15 cellular contexts compared by ENCODE assay signal in the genomic region with DNA sequence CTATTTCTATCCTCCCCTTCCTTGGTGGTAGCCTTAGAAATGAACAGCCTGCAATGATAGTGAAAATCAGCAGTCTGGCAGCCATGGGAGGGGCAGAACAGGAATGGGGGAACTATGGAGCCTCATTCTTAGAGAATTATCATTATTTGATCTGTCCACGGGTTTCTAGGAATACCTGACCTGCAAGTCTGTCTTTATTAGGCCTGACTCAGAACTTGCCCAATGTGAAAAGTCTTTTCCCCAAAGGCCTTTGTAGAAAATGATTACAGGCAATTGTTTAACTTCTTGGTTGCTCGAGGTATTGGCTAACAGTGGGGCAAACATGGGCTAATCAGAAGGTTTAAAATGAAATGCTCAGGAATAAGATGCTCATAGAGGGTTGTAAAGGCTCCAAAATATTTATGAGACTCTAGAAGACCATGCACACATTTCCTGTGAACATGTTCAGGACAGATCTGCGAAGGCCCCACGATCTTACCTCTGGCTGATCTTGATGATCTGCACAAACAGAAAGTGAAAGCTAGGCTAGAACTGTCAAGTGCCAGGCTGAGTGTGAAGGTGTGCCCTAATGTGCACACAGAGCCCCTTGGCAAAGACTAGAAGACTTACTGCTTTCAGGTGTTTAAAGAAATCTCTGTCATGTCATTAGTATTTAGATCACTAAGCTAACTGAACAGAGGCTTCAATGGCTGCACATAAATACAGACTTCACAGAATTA. TPM values are rescaled to one million over a fixed set of nuclear protein-coding genes. Genes with fewer than 3 reads are reported as not detected.
DNase-seq lines count a peak whose midpoint lies in the region; ATAC-seq and TF ChIP-seq lines count a peak whose summit lies in the region.
"Had no signal": no experiment of that assay in that cellular context is flagged by ENCODE, and none has a peak within 500 bp of the region (broad histone marks: within the 10 kb centered on the region; RNA-seq: fewer than 3 reads in every experiment).

No MANE protein-coding gene starts in this region.

- H3K27me3 ChIP-seq in gastrocnemius medialis (no peaks in the 10 kb centered on the region), esophagus muscularis mucosa (no peaks in the 10 kb centered on the region)
- H3K27me3 ChIP-seq: vagina had no signal

- TF ChIP-seq CTCF in gastrocnemius medialis (IDR thresholded peaks at IDR 0.05 in 4 of 5, conservative IDR thresholded peaks at IDR 0.05 in 1 of 5) (no peak), esophagus muscularis mucosa (IDR thresholded peaks at IDR 0.05) (no peak)

- no peaks in the 10 kb centered on the region for H3K36me3 ChIP-seq in gastrocnemius medialis
- H3K36me3 ChIP-seq in esophagus muscularis mucosa, result no peaks in the 10 kb centered on the region
- H3K36me3 ChIP-seq: vagina had no signal

- in situ Hi-C loops in gastrocnemius medialis (cut with MboI; ENCODE audit: low sequenced_read_pairs in 4 of 4), result no loop called here

- CTCF ChIA-PET in activated CD8-positive, alpha-beta T cell treated with anti-CD3 and anti-CD28 coated beads, Interleukin-2, amount 10 ng/mL, durations not matched to agents 7 days and 5 days (lab: Charles Lee), result interaction anchor here (1.0 to 1.5 kb wide), 3 partner anchors 8 to 180 kb away, joined by 3 to 6 read pairs (median 5); no protein-coding TSS in a partner anchor

- H3K27ac ChIP-seq in epithelial cell of prostate (no peak overlapping the region), gastrocnemius medialis (no peak overlapping the region), esophagus muscularis mucosa (replicated peaks in 1 of 4) (no peak overlapping the region)
- H3K27ac ChIP-seq: RWPE1, vagina had no signal

- H3K9me3 ChIP-seq in gastrocnemius medialis (no peaks in the 10 kb centered on the region), esophagus muscularis mucosa (peaks cover 0 to 9% (median 0%) of the 10 kb centered on the region in 4 donors)
- H3K9me3 ChIP-seq: vagina had no signal

- DNase-seq in stimulated activated CD4-positive, alpha-beta T cell treated with anti-CD3 and anti-CD28 coated beads, Interleukin-4, amount 100 ng/mL, for 1 hour, result peak; percentile 16
- DNase-seq in stimulated activated CD4-positive, alpha-beta T cell treated with anti-CD3 and anti-CD28 coated beads, Interleukin-2, amount 100 ng/mL, for 24 hours, result no peak
- peak; percentile 65 for DNase-seq in activated CD8-positive, alpha-beta T cell treated with anti-CD3 and anti-CD28 coated beads, Interleukin-2, amount 10 ng/mL, durations not matched to agents 7 days and 5 days
- DNase-seq in epithelial cell of prostate (ENCODE audit: low read depth, low spot score) (peak; percentile 20), gastrocnemius medialis (no peak), hepatic stellate cell (ENCODE audit: low spot score) (no peak), esophagus muscularis mucosa (ENCODE audit: extremely low spot score) (no peak)
- DNase-seq: effector CD4-positive, alpha-beta T cell; NCI-H1436 treated with DMSO at 0.1 percent for 48 hours; NCI-H510A; T1000 had no signal

- H3K27ac Mint-ChIP-seq in activated CD8-positive, alpha-beta T cell treated with anti-CD3 and anti-CD28 coated beads, Interleukin-2, amount 10 ng/mL, durations not matched to agents 7 days and 5 days, result peak overlapping the region; percentile 71

- no peak for TF ChIP-seq EP300 in esophagus muscularis mucosa (IDR thresholded peaks at IDR 0.05)

- H3K9me3 Mint-ChIP-seq in activated CD8-positive, alpha-beta T cell treated with anti-CD3 and anti-CD28 coated beads, Interleukin-2, amount 10 ng/mL, durations not matched to agents 7 days and 5 days (ENCODE audit: insufficient read depth), result peaks cover 17% of the 10 kb centered on the region

- intact Hi-C loops in gastrocnemius medialis (cut with DNase I; ENCODE audit: low total_unique reads), result no loop called here
- intact Hi-C loops in esophagus muscularis mucosa (cut with DNase I), result no loop called here

- H3K4me3 Mint-ChIP-seq in activated CD8-positive, alpha-beta T cell treated with anti-CD3 and anti-CD28 coated beads, Interleukin-2, amount 10 ng/mL, durations not matched to agents 7 days and 5 days, result peak overlapping the region; percentile 42

- H3K4me1 Mint-ChIP-seq in activated CD8-positive, alpha-beta T cell treated with anti-CD3 and anti-CD28 coated beads, Interleukin-2, amount 10 ng/mL, durations not matched to agents 7 days and 5 days (ENCODE audit: low read depth), result peaks cover 13% of the 10 kb centered on the region

- 86% methylated on average over 4 of the region's 4 CpGs for WGBS in esophagus muscularis mucosa

- ATAC-seq in activated CD8-positive, alpha-beta T cell treated with anti-CD3 and anti-CD28 coated beads, Interleukin-2, amount 10 ng/mL, durations not matched to agents 7 days and 5 days, result peak; percentile 100
- ATAC-seq in GM19023 (IDR thresholded peaks at IDR 0.05; ENCODE audit: unreplicated experiment), result no peak
- no peak for ATAC-seq in gastrocnemius medialis

- peaks cover 32% of the 10 kb centered on the region for H3K36me3 Mint-ChIP-seq in activated CD8-positive, alpha-beta T cell treated with anti-CD3 and anti-CD28 coated beads, Interleukin-2, amount 10 ng/mL, durations not matched to agents 7 days and 5 days (ENCODE audit: low read depth)

- H3K4me1 ChIP-seq in gastrocnemius medialis (no peaks in the 10 kb centered on the region), esophagus muscularis mucosa (no peaks in the 10 kb centered on the region)
- H3K4me1 ChIP-seq: vagina had no signal

- TF ChIP-seq POLR2A in gastrocnemius medialis (IDR thresholded peaks at IDR 0.05), result no peak
- no peak for TF ChIP-seq POLR2A in esophagus muscularis mucosa (IDR thresholded peaks at IDR 0.05; ENCODE audit: low read depth)

- H3K27me3 Mint-ChIP-seq in activated CD8-positive, alpha-beta T cell treated with anti-CD3 and anti-CD28 coated beads, Interleukin-2, amount 10 ng/mL, durations not matched to agents 7 days and 5 days (ENCODE audit: low read depth), result no peaks in the 10 kb centered on the region

- POLR2A ChIA-PET in activated CD8-positive, alpha-beta T cell treated with anti-CD3 and anti-CD28 coated beads, Interleukin-2, amount 10 ng/mL, durations not matched to agents 7 days and 5 days (lab: Charles Lee), result no interaction called here

- H3K4me3 ChIP-seq in gastrocnemius medialis, result no peak overlapping the region
- H3K4me3 ChIP-seq in esophagus muscularis mucosa, result no peak overlapping the region
- H3K4me3 ChIP-seq: vagina had no signal

RNA-seq across cellular contexts. Expression of a gene that starts 39.6 kb away (rescaled TPM):
- total RNA-seq in activated CD8-positive, alpha-beta T cell treated with anti-CD3 and anti-CD28 coated beads, Interleukin-2, amount 10 ng/mL, durations not matched to agents 7 days and 5 days, result 10 to 100 TPM; 14.3 to 15.2 TPM
- total RNA-seq in gastrocnemius medialis (not detected), esophagus muscularis mucosa (under 1 TPM in 3 of 4 donors, not detected in 1; under 0.01 to 0.40 (median 0.32) TPM)
- total RNA-seq: frontal cortex had no signal

RNA-seq across cellular contexts. Expression of a gene that starts 50.9 kb away (rescaled TPM):
- total RNA-seq in activated CD8-positive, alpha-beta T cell treated with anti-CD3 and anti-CD28 coated beads, Interleukin-2, amount 10 ng/mL, durations not matched to agents 7 days and 5 days, result 1 to 10 TPM in 1 of 2 experiments, under 1 TPM in 1; 0.86 to 1.4 TPM
- total RNA-seq in gastrocnemius medialis, result 10 to 100 TPM; 18.2 to 41.2 (median 26.0) TPM
- 10 to 100 TPM in 1 of 4 donors, 1 to 10 TPM in 3; 2.1 to 11.3 (median 5.2) TPM for total RNA-seq in esophagus muscularis mucosa

Comparison
In these comparisons a context has a peak if more than half of its experiments do, and no peak if none do; other contexts are left out.
1. DNase-seq: peak in stimulated activated CD4-positive, alpha-beta T cell treated with anti-CD3 and anti-CD28 coated beads, Interleukin-4, amount 100 ng/mL, for 1 hour (single experiment), activated CD8-positive, alpha-beta T cell treated with anti-CD3 and anti-CD28 coated beads, Interleukin-2, amount 10 ng/mL, durations not matched to agents 7 days and 5 days (single experiment) and epithelial cell of prostate (single experiment); none in stimulated activated CD4-positive, alpha-beta T cell treated with anti-CD3 and anti-CD28 coated beads, Interleukin-2, amount 100 ng/mL, for 24 hours (0 of 2), gastrocnemius medialis (0 of 2), hepatic stellate cell (single experiment) and esophagus muscularis mucosa (single experiment).
2. RNA of a gene that starts 39.6 kb away (total RNA-seq): 14.3 to 15.2 TPM in activated CD8-positive, alpha-beta T cell treated with anti-CD3 and anti-CD28 coated beads, Interleukin-2, amount 10 ng/mL, durations not matched to agents 7 days and 5 days; under 0.01 to 0.40 TPM in esophagus muscularis mucosa and not detected in gastrocnemius medialis; every median in the first group is over 10 times any median in the second.